Comparison of ENCODE assay signal across 9 cellular contexts in genomic region chr14:75283884-75284563, GRCh38. TPM values are rescaled to one million over a fixed set of nuclear protein-coding genes. Genes with fewer than 3 reads are reported as not detected.
DNase-seq lines count a peak whose midpoint lies in the region; ATAC-seq and TF ChIP-seq lines count a peak whose summit lies in the region.
"Had no signal": no experiment of that assay in that cellular context is flagged by ENCODE, and none has a peak within 500 bp of the region (broad histone marks: within the 10 kb centered on the region; RNA-seq: fewer than 3 reads in every experiment).

No MANE protein-coding gene starts in this region.

- 77 to 88% (median 82%) methylated on average over 5 of the region's 5 CpGs for WGBS in psoas muscle, 3 donors

- CTCF ChIA-PET in HEK293T (lab: Yijun Ruan, JAX), result interaction anchor here (1.5 kb wide), 1 partner anchor 11 kb away, joined by 5 read pairs; no protein-coding TSS in a partner anchor

- H3K36me3 ChIP-seq in psoas muscle (ENCODE audit: insufficient read depth in 1 of 2, low read depth in 1 of 2), result peaks cover 3 to 25% of the 10 kb centered on the region in 2 donors

- H3K4me3 ChIP-seq in HL-60 (replicated peaks; ENCODE audit: insufficient read depth, low read length) (no peak overlapping the region), psoas muscle (no peak overlapping the region)

- intact Hi-C loops in psoas muscle (cut with DNase I), result no loop called here

- H3K27ac ChIP-seq in HL-60 (replicated peaks) (peak overlapping the region; percentile 75), psoas muscle (peak overlapping the region; percentile 56)

- H3K27me3 ChIP-seq in HL-60 (ENCODE audit: insufficient read depth, poor library complexity, severe bottlenecking) (no peaks in the 10 kb centered on the region), psoas muscle (ENCODE audit: insufficient read depth in 3 of 3, low read length in 2 of 3) (no peaks in the 10 kb centered on the region)

- POLR2A ChIA-PET in HEK293T (lab: Yijun Ruan, JAX), result interaction anchor here (1.0 to 1.6 kb wide), 2 partner anchors 10 to 14 kb away, joined by 3 read pairs; no protein-coding TSS in a partner anchor

- DNase-seq in HL-60 (ENCODE audit: low read depth in 1 of 2, low spot score in 1 of 2) (peak; percentile 57 to 67), SKM-1 (lab: John Stamatoyannopoulos, UW; ENCODE audit: unreplicated experiment) (peak; percentile 23), psoas muscle (peak; percentile 30 to 54), HEK293T (ENCODE audit: extremely low spot score) (no peak), DMS79 treated with DMSO at 0.1 percent for 48 hours (lab: John Stamatoyannopoulos, UW) (no peak)
- DNase-seq: foreskin fibroblast, nephron progenitor cell had no signal

- H3K4me1 ChIP-seq in psoas muscle, result peaks cover 52% of the 10 kb centered on the region

- TF ChIP-seq CTCF in HL-60 (IDR thresholded peaks at IDR 0.05; ENCODE audit: insufficient read depth, low read length) (no peak), psoas muscle (IDR thresholded peaks at IDR 0.05) (no peak)

- ATAC-seq in esophagus mucosa (peak; percentile 40), psoas muscle (peak in 2 of 4 donors; percentile 9 to 26), GM19395 (IDR thresholded peaks at IDR 0.05; ENCODE audit: unreplicated experiment) (no peak)

- no peaks in the 10 kb centered on the region for H3K9me3 ChIP-seq in psoas muscle

TF ChIP-seq in HEK293T, 16 proteins besides CTCF, POLR2A, EP300 and RAD21:
- TF ChIP-seq NFRKB (IDR thresholded peaks at IDR 0.05) (no peak), L3MBTL2 (conservative IDR thresholded peaks at IDR 0.05) (no peak), ZNF384 (IDR thresholded peaks at IDR 0.05) (no peak), ARNT (IDR thresholded peaks at IDR 0.05) (no peak), TARDBP (IDR thresholded peaks at IDR 0.05) (no peak), SP1 (IDR thresholded peaks at IDR 0.05) (no peak), SUZ12 (IDR thresholded peaks at IDR 0.05) (no peak), FOXM1 (IDR thresholded peaks at IDR 0.05; ENCODE audit: borderline replicate concordance) (no peak), BHLHE40 (IDR thresholded peaks at IDR 0.05; ENCODE audit: borderline replicate concordance) (no peak), FOXK2 (IDR thresholded peaks at IDR 0.05) (no peak), ELF4 (IDR thresholded peaks at IDR 0.05) (no peak), LEF1 (IDR thresholded peaks at IDR 0.05; ENCODE audit: borderline replicate concordance) (no peak), HDGF (IDR thresholded peaks at IDR 0.05; ENCODE audit: borderline replicate concordance) (no peak), CTBP1 (IDR thresholded peaks at IDR 0.05; ENCODE audit: borderline replicate concordance) (no peak), PKNOX1 (IDR thresholded peaks at IDR 0.05) (no peak)

RNA-seq across cellular contexts. Expression of gene FOS, which starts 5.4 kb away (rescaled TPM):
- total RNA-seq in esophagus mucosa (125 TPM), psoas muscle (100 to 1,000 TPM in 2 of 4 donors, 10 to 100 TPM in 2; 20.7 to 279 (median 95.1) TPM)
- 10 to 100 TPM; 15.5 to 51.0 (median 33.8) TPM for polyA plus RNA-seq in psoas muscle

Comparison
In these comparisons a context has a peak if more than half of its experiments do, and no peak if none do; other contexts are left out.
1. DNase-seq: peak in HL-60 (2 of 2), SKM-1 (single experiment) and psoas muscle (2 of 2); none in HEK293T (single experiment) and DMS79 treated with DMSO at 0.1 percent for 48 hours (single experiment).